Comparison of ENCODE assay signal across 1 cellular context in the genomic region with DNA sequence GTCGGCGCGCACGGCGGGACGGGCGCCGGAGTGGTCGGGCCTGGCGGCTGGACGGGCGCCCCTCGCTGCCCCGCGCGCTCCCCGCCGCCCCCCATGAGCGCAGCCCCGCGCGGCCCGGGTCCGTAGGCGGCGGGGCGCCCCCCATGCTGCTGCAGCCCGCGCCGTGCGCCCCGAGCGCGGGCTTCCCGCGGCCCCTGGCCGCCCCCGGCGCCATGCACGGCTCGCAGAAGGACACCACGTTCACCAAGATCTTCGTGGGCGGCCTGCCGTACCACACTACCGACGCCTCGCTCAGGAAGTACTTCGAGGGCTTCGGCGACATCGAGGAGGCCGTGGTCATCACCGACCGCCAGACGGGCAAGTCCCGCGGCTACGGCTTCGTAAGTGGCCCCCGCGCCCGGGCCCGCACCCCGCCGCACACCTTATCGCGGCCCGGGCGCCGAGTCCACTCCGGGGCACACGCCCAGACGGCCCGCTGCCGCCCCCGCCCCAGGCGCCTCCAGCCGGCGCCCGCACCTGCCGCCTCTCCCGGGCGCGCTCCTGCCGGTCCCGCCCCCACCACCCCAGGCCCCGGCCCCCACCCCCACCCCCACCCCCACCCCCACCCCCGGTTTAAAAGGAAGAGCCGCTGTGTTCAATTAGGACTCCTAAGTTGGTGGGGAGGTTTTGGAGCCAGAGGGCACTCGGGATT.
A peak's percentile ranks its signal among the peaks of the same experiment; 100 is the strongest.
TF ChIP-seq lines count a peak whose summit lies in the region.

No MANE protein-coding gene starts in this region.

TF ChIP-seq in HEK293, 187 proteins besides CTCF, POLR2A, EP300 and RAD21 (continued from another document):
- peak; percentile 79 for TF ChIP-seq ZBTB26 (tag by site-specific recombination; optimal IDR thresholded peaks at IDR 0.05)
